In genomic region chr17:42097691-42098661, GRCh38 we compare ENCODE assay signal across 8 cellular contexts. TPM values are rescaled to one million over a fixed set of nuclear protein-coding genes. Genes with fewer than 3 reads are reported as not detected.
A peak's percentile ranks its signal among the peaks of the same experiment; 100 is the strongest.
DNase-seq lines count a peak whose midpoint lies in the region; ATAC-seq lines count a peak whose summit lies in the region.

ZNF385C (minus strand) TSS chr17:42098473; CDS start chr17:42063056, 35,417 bp downstream.

- no peaks in the 10 kb centered on the region for H3K9me3 Mint-ChIP-seq in activated CD8-positive, alpha-beta memory T cell treated with anti-CD3 and anti-CD28 coated beads, Interleukin-2, amount 10 ng/mL, durations not matched to agents 7 days and 5 days (ENCODE audit: low read depth)
- no peaks in the 10 kb centered on the region for H3K9me3 Mint-ChIP-seq in stimulated activated naive CD8-positive, alpha-beta T cell treated with anti-CD3 and anti-CD28 coated beads, Interleukin-15, amount 100 ng/mL, for 72 hours

- peaks cover 6% of the 10 kb centered on the region for H3K4me1 Mint-ChIP-seq in activated CD8-positive, alpha-beta memory T cell treated with anti-CD3 and anti-CD28 coated beads, Interleukin-2, amount 10 ng/mL, durations not matched to agents 7 days and 5 days
- H3K4me1 Mint-ChIP-seq in stimulated activated naive CD8-positive, alpha-beta T cell treated with anti-CD3 and anti-CD28 coated beads, Interleukin-15, amount 100 ng/mL, for 72 hours = peaks cover 26% of the 10 kb centered on the region

- H3K27ac Mint-ChIP-seq in activated CD8-positive, alpha-beta memory T cell treated with anti-CD3 and anti-CD28 coated beads, Interleukin-2, amount 10 ng/mL, durations not matched to agents 7 days and 5 days = no peak within 1 kb of the TSS
- H3K27ac Mint-ChIP-seq in stimulated activated naive CD8-positive, alpha-beta T cell treated with anti-CD3 and anti-CD28 coated beads, Interleukin-15, amount 100 ng/mL, for 72 hours = no peak within 1 kb of the TSS

- peak; percentile 60 for ATAC-seq in activated CD8-positive, alpha-beta memory T cell treated with anti-CD3 and anti-CD28 coated beads, Interleukin-2, amount 10 ng/mL, durations not matched to agents 7 days and 5 days
- peak; percentile 65 for ATAC-seq in stimulated activated naive CD8-positive, alpha-beta T cell treated with anti-CD3 and anti-CD28 coated beads, Interleukin-15, amount 100 ng/mL, for 72 hours
- no peak for ATAC-seq in GM21786 (IDR thresholded peaks at IDR 0.05; ENCODE audit: unreplicated experiment)

- no CpG with 5 or more reads among the region's 53 CpGs for WGBS in iPS DF 6.9 (ENCODE audit: insufficient coverage, insufficient read length)

- no peaks in the 10 kb centered on the region; the same call in 1 of the 2 replicates for H3K4me1 ChIP-seq in iPS DF 6.9 (ENCODE audit: control insufficient read depth, insufficient read depth, low read length)

- no peak within 1 kb of the TSS for H3K27ac ChIP-seq in iPS DF 6.9 (ENCODE audit: low read length)

- peaks cover 13% of the 10 kb centered on the region; the same call in 1 of the 2 replicates for H3K27me3 ChIP-seq in iPS DF 6.9 (ENCODE audit: control insufficient read depth, insufficient read depth, low read length)

- H3K36me3 ChIP-seq in iPS DF 6.9 (ENCODE audit: control insufficient read depth, insufficient read depth, low read length) = peaks cover 3% of the 10 kb centered on the region; the same call in 1 of the 2 replicates

- H3K36me3 Mint-ChIP-seq in activated CD8-positive, alpha-beta memory T cell treated with anti-CD3 and anti-CD28 coated beads, Interleukin-2, amount 10 ng/mL, durations not matched to agents 7 days and 5 days = peaks cover 3% of the 10 kb centered on the region

- peak within 1 kb of the TSS; percentile 24; the same call in 1 of the 2 replicates for H3K4me3 ChIP-seq in iPS DF 6.9 (ENCODE audit: low read length)

- CTCF ChIA-PET in activated CD8-positive, alpha-beta memory T cell treated with anti-CD3 and anti-CD28 coated beads, Interleukin-2, amount 10 ng/mL, durations not matched to agents 7 days and 5 days (lab: Charles Lee) = interaction anchor here (0.6 to 4.3 kb wide), 7 partner anchors 21 to 931 kb away, joined by 3 to 33 read pairs (median 4); partner anchors contain the start of gene NKIRAS2

- H3K4me3 Mint-ChIP-seq in activated CD8-positive, alpha-beta memory T cell treated with anti-CD3 and anti-CD28 coated beads, Interleukin-2, amount 10 ng/mL, durations not matched to agents 7 days and 5 days = no peak within 1 kb of the TSS
- peak within 1 kb of the TSS; percentile 62 to 66 for H3K4me3 Mint-ChIP-seq in stimulated activated naive CD8-positive, alpha-beta T cell treated with anti-CD3 and anti-CD28 coated beads, Interleukin-15, amount 100 ng/mL, for 72 hours

- DNase-seq in NCI-H748 (lab: John Stamatoyannopoulos, UW; ENCODE audit: unreplicated experiment) (peak; percentile 44), NCI-H748 treated with DMSO at 0.1 percent for 48 hours (lab: John Stamatoyannopoulos, UW) (no peak), iPS DF 6.9 (ENCODE audit: low read depth, low spot score) (no peak), DMS153 (lab: John Stamatoyannopoulos, UW) (no peak), globus pallidus (ENCODE audit: low spot score) (no peak)
- no peak for DNase-seq in activated CD8-positive, alpha-beta memory T cell treated with anti-CD3 and anti-CD28 coated beads, Interleukin-2, amount 10 ng/mL, durations not matched to agents 7 days and 5 days
- DNase-seq in stimulated activated naive CD8-positive, alpha-beta T cell treated with anti-CD3 and anti-CD28 coated beads, Interleukin-15, amount 100 ng/mL, for 72 hours = peak in 1 of 2 donors; percentile 26

- H3K27me3 Mint-ChIP-seq in activated CD8-positive, alpha-beta memory T cell treated with anti-CD3 and anti-CD28 coated beads, Interleukin-2, amount 10 ng/mL, durations not matched to agents 7 days and 5 days = peaks cover 32% of the 10 kb centered on the region
- H3K27me3 Mint-ChIP-seq in stimulated activated naive CD8-positive, alpha-beta T cell treated with anti-CD3 and anti-CD28 coated beads, Interleukin-15, amount 100 ng/mL, for 72 hours = peaks cover 41% of the 10 kb centered on the region

- H3K9me3 ChIP-seq in iPS DF 6.9 (ENCODE audit: control insufficient read depth, insufficient read depth, low read length) = no peaks in the 10 kb centered on the region

RNA-seq across cellular contexts. Expression of gene ZNF385C, which starts in this region (rescaled TPM):
- total RNA-seq in activated CD8-positive, alpha-beta memory T cell treated with anti-CD3 and anti-CD28 coated beads, Interleukin-2, amount 10 ng/mL, durations not matched to agents 7 days and 5 days = under 1 TPM; 0.12 to 0.18 TPM

Comparison
In these comparisons a context has a peak if more than half of its experiments do, and no peak if none do; other contexts are left out.
1. Peak in ATAC-seq in activated CD8-positive, alpha-beta memory T cell treated with anti-CD3 and anti-CD28 coated beads, Interleukin-2, amount 10 ng/mL, durations not matched to agents 7 days and 5 days; RNA of the gene not detected or under 1 TPM.